Comparison of ENCODE assay signal across 1 cellular context in the genomic region with DNA sequence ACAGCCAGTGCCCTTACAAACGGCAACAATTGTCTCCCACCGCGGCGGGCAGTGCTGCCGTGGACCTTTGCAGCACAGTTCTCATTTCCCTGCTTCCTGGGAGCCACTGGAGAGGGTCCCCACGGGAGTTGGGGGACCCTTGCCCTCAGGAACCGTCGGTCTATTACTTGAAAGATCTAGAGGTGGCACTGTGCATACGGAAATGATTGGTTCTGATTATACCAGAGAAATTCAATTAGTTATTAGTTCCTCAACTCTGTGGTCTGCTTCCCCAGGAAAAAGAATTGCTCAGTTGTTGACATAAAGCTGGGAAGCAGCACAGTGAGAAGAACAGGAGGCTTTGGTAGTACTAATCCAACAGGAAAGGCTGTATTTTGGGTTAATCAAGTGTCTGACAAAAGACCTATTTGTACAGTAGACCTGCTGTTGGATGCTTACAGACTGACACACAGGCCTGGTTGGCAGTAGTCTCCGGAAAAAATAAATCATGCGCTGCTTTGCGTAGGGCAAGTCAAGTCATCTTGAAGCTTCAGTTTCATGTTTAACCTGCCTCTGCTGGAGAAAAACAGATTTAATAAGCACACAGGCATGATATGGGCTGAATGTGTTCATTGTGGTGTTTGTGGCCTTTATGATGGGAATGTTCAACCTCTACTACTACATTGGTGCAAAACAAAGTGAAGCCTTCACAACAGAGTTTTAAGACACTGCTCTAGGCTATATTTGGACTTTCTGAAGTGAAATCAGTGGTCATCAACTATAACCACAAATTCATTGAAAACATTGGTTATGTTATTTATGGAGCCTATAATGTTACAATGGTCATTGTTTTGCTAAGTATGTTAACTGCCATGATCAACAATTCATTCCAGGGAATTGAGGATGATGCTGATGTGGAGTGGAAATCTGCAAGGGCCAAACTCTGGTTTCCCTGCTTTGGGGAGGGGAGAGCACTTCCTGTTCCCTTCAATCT.
TF ChIP-seq lines count a peak whose summit lies in the region.

No MANE protein-coding gene starts in this region.

TF ChIP-seq in HepG2, 621 proteins besides CTCF, POLR2A, EP300 and RAD21 (continued from another document):
- TF ChIP-seq, protein P1, sequence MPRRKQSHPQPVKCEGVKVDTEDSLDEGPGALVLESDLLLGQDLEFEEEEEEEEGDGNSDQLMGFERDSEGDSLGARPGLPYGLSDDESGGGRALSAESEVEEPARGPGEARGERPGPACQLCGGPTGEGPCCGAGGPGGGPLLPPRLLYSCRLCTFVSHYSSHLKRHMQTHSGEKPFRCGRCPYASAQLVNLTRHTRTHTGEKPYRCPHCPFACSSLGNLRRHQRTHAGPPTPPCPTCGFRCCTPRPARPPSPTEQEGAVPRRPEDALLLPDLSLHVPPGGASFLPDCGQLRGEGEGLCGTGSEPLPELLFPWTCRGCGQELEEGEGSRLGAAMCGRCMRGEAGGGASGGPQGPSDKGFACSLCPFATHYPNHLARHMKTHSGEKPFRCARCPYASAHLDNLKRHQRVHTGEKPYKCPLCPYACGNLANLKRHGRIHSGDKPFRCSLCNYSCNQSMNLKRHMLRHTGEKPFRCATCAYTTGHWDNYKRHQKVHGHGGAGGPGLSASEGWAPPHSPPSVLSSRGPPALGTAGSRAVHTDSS (CRISPR knock-in tag; conservative IDR thresholded peaks at IDR 0.05), result no peak
- TF ChIP-seq, protein P2, sequence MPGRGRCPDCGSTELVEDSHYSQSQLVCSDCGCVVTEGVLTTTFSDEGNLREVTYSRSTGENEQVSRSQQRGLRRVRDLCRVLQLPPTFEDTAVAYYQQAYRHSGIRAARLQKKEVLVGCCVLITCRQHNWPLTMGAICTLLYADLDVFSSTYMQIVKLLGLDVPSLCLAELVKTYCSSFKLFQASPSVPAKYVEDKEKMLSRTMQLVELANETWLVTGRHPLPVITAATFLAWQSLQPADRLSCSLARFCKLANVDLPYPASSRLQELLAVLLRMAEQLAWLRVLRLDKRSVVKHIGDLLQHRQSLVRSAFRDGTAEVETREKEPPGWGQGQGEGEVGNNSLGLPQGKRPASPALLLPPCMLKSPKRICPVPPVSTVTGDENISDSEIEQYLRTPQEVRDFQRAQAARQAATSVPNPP (CRISPR knock-in tag; IDR thresholded peaks at IDR 0.05), result no peak
- TF ChIP-seq, protein P3, sequence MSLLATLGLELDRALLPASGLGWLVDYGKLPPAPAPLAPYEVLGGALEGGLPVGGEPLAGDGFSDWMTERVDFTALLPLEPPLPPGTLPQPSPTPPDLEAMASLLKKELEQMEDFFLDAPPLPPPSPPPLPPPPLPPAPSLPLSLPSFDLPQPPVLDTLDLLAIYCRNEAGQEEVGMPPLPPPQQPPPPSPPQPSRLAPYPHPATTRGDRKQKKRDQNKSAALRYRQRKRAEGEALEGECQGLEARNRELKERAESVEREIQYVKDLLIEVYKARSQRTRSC (CRISPR knock-in tag; IDR thresholded peaks at IDR 0.05; ENCODE audit: low read depth), result no peak
- TF ChIP-seq, protein P4, sequence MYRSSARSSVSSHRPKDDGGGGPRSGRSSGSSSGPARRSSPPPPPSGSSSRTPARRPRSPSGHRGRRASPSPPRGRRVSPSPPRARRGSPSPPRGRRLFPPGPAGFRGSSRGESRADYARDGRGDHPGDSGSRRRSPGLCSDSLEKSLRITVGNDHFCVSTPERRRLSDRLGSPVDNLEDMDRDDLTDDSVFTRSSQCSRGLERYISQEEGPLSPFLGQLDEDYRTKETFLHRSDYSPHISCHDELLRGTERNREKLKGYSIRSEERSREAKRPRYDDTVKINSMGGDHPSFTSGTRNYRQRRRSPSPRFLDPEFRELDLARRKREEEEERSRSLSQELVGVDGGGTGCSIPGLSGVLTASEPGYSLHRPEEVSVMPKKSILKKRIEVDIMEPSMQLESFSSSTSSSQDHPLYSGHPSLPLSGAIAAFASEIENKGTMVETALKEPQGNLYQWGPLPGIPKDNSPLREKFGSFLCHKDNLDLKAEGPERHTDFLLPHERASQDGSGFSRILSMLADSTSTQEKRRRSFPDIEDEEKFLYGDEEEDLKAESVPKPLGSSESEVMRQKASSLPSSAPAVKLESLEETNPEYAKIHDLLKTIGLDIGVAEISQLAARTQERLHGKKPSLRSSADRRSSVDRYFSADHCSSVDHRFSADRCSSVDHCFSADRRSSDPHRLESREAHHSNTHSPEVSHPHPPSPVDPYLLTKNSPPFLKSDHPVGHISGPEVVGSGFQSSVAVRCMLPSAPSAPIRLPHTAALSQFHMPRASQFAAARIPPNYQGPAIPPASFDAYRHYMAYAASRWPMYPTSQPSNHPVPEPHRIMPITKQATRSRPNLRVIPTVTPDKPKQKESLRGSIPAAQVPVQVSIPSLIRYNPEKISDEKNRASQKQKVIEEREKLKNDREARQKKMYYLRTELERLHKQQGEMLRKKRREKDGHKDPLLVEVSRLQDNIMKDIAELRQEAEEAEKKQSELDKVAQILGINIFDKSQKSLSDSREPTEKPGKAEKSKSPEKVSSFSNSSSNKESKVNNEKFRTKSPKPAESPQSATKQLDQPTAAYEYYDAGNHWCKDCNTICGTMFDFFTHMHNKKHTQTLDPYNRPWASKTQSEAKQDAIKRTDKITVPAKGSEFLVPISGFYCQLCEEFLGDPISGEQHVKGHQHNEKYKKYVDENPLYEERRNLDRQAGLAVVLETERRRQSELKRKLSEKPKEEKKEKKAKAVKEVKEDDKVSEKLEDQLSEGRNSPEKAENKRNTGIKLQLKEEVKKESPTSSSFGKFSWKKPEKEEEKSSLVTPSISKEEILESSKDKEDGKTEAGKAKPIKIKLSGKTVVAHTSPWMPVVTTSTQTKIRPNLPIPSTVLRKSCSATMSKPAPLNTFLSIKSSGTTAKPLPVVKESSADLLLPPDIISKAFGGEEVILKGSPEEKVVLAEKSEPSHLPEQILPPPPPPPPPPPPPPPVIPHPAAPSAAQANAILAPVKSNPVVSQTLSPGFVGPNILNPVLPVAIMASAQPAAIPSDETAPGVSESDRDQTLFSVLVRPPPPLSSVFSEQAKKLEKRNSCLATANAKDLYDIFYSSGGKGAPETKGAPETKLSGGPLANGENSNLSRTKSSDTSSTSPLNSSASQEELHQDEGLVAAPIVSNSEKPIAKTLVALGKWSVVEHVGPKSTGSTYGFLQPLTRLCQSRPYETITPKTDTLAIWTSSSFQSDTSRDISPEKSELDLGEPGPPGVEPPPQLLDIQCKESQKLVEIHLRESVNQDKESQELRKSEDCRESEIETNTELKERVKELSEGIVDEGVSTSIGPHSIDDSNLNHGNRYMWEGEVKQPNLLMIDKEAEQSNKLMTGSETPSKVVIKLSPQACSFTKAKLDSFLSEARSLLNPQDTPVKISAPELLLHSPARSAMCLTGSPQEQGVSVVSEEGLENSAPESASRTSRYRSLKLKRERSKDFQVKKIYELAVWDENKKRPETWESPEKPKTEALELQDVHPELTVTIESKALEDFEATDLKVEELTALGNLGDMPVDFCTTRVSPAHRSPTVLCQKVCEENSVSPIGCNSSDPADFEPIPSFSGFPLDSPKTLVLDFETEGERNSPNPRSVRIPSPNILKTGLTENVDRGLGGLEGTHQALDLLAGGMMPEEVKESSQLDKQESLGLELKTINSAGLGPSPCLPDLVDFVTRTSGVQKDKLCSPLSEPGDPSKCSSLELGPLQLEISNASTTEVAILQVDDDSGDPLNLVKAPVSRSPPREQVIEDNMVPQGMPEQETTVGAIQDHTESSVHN (CRISPR knock-in tag; IDR thresholded peaks at IDR 0.05), result no peak
- no peak for TF ChIP-seq ZNF121 (CRISPR knock-in tag; IDR thresholded peaks at IDR 0.05)
- no peak for TF ChIP-seq ZNF781 (CRISPR knock-in tag; IDR thresholded peaks at IDR 0.05; ENCODE audit: borderline replicate concordance, not compliant biosample characterization)
- TF ChIP-seq FOXC1 (CRISPR knock-in tag; IDR thresholded peaks at IDR 0.05; ENCODE audit: borderline replicate concordance), result no peak
- no peak for TF ChIP-seq ZNF136 (CRISPR knock-in tag; IDR thresholded peaks at IDR 0.05; ENCODE audit: low read depth)
- TF ChIP-seq, protein P5, sequence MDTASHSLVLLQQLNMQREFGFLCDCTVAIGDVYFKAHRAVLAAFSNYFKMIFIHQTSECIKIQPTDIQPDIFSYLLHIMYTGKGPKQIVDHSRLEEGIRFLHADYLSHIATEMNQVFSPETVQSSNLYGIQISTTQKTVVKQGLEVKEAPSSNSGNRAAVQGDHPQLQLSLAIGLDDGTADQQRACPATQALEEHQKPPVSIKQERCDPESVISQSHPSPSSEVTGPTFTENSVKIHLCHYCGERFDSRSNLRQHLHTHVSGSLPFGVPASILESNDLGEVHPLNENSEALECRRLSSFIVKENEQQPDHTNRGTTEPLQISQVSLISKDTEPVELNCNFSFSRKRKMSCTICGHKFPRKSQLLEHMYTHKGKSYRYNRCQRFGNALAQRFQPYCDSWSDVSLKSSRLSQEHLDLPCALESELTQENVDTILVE (CRISPR knock-in tag; IDR thresholded peaks at IDR 0.05), result no peak
- TF ChIP-seq, protein P6, sequence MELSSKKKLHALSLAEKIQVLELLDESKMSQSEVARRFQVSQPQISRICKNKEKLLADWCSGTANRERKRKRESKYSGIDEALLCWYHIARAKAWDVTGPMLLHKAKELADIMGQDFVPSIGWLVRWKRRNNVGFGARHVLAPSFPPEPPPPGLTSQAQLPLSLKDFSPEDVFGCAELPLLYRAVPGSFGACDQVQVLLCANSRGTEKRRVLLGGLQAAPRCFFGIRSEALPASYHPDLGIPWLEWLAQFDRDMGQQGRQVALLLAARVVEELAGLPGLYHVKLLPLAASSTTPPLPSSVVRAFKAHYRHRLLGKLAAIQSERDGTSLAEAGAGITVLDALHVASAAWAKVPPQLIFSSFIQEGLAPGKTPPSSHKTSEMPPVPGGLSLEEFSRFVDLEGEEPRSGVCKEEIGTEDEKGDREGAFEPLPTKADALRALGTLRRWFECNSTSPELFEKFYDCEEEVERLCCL (CRISPR knock-in tag; IDR thresholded peaks at IDR 0.05; ENCODE audit: borderline replicate concordance), result no peak
- no peak for TF ChIP-seq ZNF367 (CRISPR knock-in tag; IDR thresholded peaks at IDR 0.05; ENCODE audit: borderline replicate concordance)
- no peak for TF ChIP-seq FOXP1 (IDR thresholded peaks at IDR 0.05)
- no peak for TF ChIP-seq FOXP1 (CRISPR knock-in tag; IDR thresholded peaks at IDR 0.05)
- no peak for TF ChIP-seq SMAD9 (CRISPR knock-in tag; IDR thresholded peaks at IDR 0.05)
- TF ChIP-seq SP4 (CRISPR knock-in tag; IDR thresholded peaks at IDR 0.05), result no peak
- TF ChIP-seq, protein P7, sequence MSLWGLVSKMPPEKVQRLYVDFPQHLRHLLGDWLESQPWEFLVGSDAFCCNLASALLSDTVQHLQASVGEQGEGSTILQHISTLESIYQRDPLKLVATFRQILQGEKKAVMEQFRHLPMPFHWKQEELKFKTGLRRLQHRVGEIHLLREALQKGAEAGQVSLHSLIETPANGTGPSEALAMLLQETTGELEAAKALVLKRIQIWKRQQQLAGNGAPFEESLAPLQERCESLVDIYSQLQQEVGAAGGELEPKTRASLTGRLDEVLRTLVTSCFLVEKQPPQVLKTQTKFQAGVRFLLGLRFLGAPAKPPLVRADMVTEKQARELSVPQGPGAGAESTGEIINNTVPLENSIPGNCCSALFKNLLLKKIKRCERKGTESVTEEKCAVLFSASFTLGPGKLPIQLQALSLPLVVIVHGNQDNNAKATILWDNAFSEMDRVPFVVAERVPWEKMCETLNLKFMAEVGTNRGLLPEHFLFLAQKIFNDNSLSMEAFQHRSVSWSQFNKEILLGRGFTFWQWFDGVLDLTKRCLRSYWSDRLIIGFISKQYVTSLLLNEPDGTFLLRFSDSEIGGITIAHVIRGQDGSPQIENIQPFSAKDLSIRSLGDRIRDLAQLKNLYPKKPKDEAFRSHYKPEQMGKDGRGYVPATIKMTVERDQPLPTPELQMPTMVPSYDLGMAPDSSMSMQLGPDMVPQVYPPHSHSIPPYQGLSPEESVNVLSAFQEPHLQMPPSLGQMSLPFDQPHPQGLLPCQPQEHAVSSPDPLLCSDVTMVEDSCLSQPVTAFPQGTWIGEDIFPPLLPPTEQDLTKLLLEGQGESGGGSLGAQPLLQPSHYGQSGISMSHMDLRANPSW (CRISPR knock-in tag; IDR thresholded peaks at IDR 0.05; ENCODE audit: borderline replicate concordance), result no peak
- no peak for TF ChIP-seq PPARG (CRISPR knock-in tag; conservative IDR thresholded peaks at IDR 0.05)
- no peak for TF ChIP-seq ZNF30 (CRISPR knock-in tag; IDR thresholded peaks at IDR 0.05)
- no peak for TF ChIP-seq ZNF441 (CRISPR knock-in tag; IDR thresholded peaks at IDR 0.05; ENCODE audit: borderline replicate concordance)
- no peak for TF ChIP-seq MIER3 (CRISPR knock-in tag; IDR thresholded peaks at IDR 0.05; ENCODE audit: borderline replicate concordance)
